Comparison of ENCODE assay signal across 13 cellular contexts in the genomic region with DNA sequence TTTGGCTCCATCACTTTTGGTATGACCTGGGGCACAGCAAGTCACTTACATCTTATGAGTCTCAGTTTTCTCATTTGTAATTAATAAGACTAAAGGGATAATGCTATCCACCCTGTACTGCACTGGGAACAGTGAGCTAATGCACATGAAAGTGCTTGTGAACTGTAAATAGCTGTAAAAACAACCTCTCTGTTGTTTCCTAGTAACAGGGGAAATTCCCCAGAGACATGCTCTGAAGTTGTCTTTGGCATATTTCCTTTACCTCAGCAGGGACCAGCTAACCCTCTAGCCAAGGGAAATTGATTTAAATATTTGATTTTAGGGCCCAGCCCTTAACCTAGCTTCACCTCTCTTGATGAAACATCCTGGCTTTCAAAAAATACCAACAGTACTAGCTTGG. TPM values are rescaled to one million over a fixed set of nuclear protein-coding genes. Genes with fewer than 3 reads are reported as not detected.
A peak's percentile ranks its signal among the peaks of the same experiment; 100 is the strongest.
DNase-seq lines count a peak whose midpoint lies in the region; ATAC-seq and TF ChIP-seq lines count a peak whose summit lies in the region.
"Had no signal": no experiment of that assay in that cellular context is flagged by ENCODE, and none has a peak within 500 bp of the region (broad histone marks: within the 10 kb centered on the region; RNA-seq: fewer than 3 reads in every experiment).

No MANE protein-coding gene starts in this region.

- no peaks in the 10 kb centered on the region for H3K4me1 ChIP-seq in upper lobe of left lung

- peak; percentile 57 for DNase-seq in NCI-H1436 (lab: John Stamatoyannopoulos, UW)
- DNase-seq in NCI-H1436 treated with DMSO at 0.1 percent for 48 hours (lab: John Stamatoyannopoulos, UW) = no peak
- peak; percentile 26 for DNase-seq in kidney glomerular epithelial cell (lab: John Stamatoyannopoulos, UW)
- DNase-seq in NCI-H2029 treated with DMSO at 0.1 percent for 48 hours (lab: John Stamatoyannopoulos, UW) = no peak
- no peak for DNase-seq in upper lobe of left lung
- no peak for DNase-seq in DMS 273 (lab: John Stamatoyannopoulos, UW; ENCODE audit: unreplicated experiment)
- DNase-seq: 8988T, left colon, SHP77 treated with DMSO at 0.1 percent for 48 hours had no signal

- H3K9me3 ChIP-seq in upper lobe of left lung = no peaks in the 10 kb centered on the region

- no peaks in the 10 kb centered on the region for H3K36me3 ChIP-seq in upper lobe of left lung

- H3K27me3 ChIP-seq in upper lobe of left lung = no peaks in the 10 kb centered on the region

- no peak for TF ChIP-seq CTCF in upper lobe of left lung (IDR thresholded peaks at IDR 0.05)

- no peak overlapping the region for H3K4me3 ChIP-seq in upper lobe of left lung

- TF ChIP-seq EP300 in upper lobe of left lung (IDR thresholded peaks at IDR 0.05) = no peak

- TF ChIP-seq POLR2A in upper lobe of left lung (IDR thresholded peaks at IDR 0.05) = no peak

- H3K27ac ChIP-seq in upper lobe of left lung = no peak overlapping the region

- peak; percentile 58 for ATAC-seq in GM21447 (IDR thresholded peaks at IDR 0.05; ENCODE audit: unreplicated experiment)
- peak; percentile 45 for ATAC-seq in HG03571 (IDR thresholded peaks at IDR 0.05; ENCODE audit: unreplicated experiment)
- no peak for ATAC-seq in upper lobe of left lung (ENCODE audit: low FRiP score in 2 of 2)
- ATAC-seq: HCT116, left colon had no signal

RNA-seq across cellular contexts. Expression of a gene that starts 6.1 kb away (rescaled TPM):
- 1 to 10 TPM in 5 of 6 donors, under 1 TPM in 1; 0.67 to 7.0 (median 3.3) TPM for total RNA-seq in upper lobe of left lung
- total RNA-seq: astrocyte had no signal

Comparison
In these comparisons a context has a peak if more than half of its experiments do, and no peak if none do; other contexts are left out.
1. DNase-seq: peak in NCI-H1436 (single experiment) and kidney glomerular epithelial cell (single experiment); none in NCI-H1436 treated with DMSO at 0.1 percent for 48 hours (single experiment), NCI-H2029 treated with DMSO at 0.1 percent for 48 hours (single experiment), upper lobe of left lung (0 of 2) and DMS 273 (single experiment).
2. ATAC-seq: peak in GM21447 (single experiment) and HG03571 (single experiment); none in upper lobe of left lung (0 of 2).